In the genomic region with DNA sequence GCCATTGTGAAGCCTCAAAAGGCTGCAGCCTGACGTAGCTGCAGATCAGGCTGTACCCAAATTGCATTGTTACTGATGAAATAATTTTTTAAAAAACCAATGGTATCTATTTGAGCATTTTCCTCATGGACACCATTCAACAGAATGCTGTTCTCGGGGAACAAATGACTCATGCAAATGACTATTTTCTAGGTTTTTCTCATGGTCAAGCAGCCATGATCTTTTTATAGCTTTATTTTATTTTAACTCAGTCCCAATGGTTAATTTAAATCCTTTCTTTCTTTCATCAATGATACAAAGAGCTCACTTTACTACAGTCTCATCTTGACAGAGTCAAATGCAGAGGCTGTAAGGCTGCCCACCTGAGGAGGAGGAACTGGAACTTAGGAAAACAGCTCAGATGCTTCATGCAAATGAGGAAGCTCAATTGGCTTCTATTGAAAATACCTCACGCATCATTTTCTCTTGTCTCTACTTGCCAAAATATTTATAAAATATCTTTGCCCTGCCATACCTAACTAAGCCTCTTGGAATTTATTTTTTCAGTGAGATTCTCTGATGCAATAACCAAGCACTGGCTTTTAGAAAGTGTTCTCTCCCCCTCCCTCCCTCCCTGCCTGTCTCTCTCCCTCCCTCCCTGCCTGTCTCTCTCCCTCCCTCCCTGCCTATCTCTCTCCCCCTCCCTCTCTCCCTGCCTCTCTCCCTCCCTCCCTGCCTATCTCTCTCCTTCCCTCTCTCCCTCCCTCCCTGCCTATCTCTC, we compare ENCODE assay signal across 10 cellular contexts.
DNase-seq lines count a peak whose midpoint lies in the region; ATAC-seq, FAIRE-seq and TF ChIP-seq lines count a peak whose summit lies in the region.
"Had no signal": no experiment of that assay in that cellular context is flagged by ENCODE, and none has a peak within 500 bp of the region (broad histone marks: within the 10 kb centered on the region; RNA-seq: fewer than 3 reads in every experiment).

No MANE protein-coding gene starts in this region.

- no peak for TF ChIP-seq POLR2A in GM12878 (IDR thresholded peaks at IDR 0.05; ENCODE audit: low read depth, low read length)

- peaks cover 3% of the 10 kb centered on the region; the same call in 2 of the 3 replicates for H3K9me3 ChIP-seq in GM12878 (replicated peaks; ENCODE audit: control insufficient read depth, insufficient read depth, low read length)
- H3K9me3 ChIP-seq in osteoblast (ENCODE audit: low read depth, low read length) = no peaks in the 10 kb centered on the region
- H3K9me3 ChIP-seq in T-helper 17 cell (ENCODE audit: control insufficient read depth, low read length, poor library complexity, severe bottlenecking) = no peaks in the 10 kb centered on the region

- no peak overlapping the region for H3K27ac Mint-ChIP-seq in T-helper 17 cell

- no peak for FAIRE-seq in GM12878 (lab: Jason Lieb, UNC)

- intact Hi-C loops in GM12878 (cut with micrococcal nuclease; ENCODE audit: unreplicated experiment) = no loop called here

- peaks cover 62% of the 10 kb centered on the region for H3K27me3 Mint-ChIP-seq in T-helper 17 cell

- H3K4me1 Mint-ChIP-seq in T-helper 17 cell = no peaks in the 10 kb centered on the region

- no peaks in the 10 kb centered on the region for H3K36me3 ChIP-seq in GM12878 (ENCODE audit: control insufficient read depth in 2 of 2, insufficient read depth in 2 of 2, low read length in 1 of 2)
- no peaks in the 10 kb centered on the region for H3K36me3 ChIP-seq in osteoblast (ENCODE audit: insufficient read depth, low read length)

- peaks cover 3% of the 10 kb centered on the region for H3K36me3 Mint-ChIP-seq in T-helper 17 cell (ENCODE audit: low read depth)

- H3K4me1 ChIP-seq in GM12878 (ENCODE audit: control insufficient read depth, insufficient read depth, low read length) (peaks cover 34% of the 10 kb centered on the region), osteoblast (ENCODE audit: insufficient read depth, low read length) (peaks cover 17% of the 10 kb centered on the region)

- H4K20me1 ChIP-seq in GM12878 (ENCODE audit: control insufficient read depth, insufficient read depth) (no peaks in the 10 kb centered on the region), osteoblast (ENCODE audit: insufficient read depth, low read length) (peaks cover 5% of the 10 kb centered on the region)

- H3K4me2 ChIP-seq in GM12878 (ENCODE audit: control insufficient read depth, insufficient read depth) = peak overlapping the region; percentile 65
- peak overlapping the region; percentile 5 for H3K4me2 ChIP-seq in osteoblast (ENCODE audit: insufficient read depth, low read length)

- in situ Hi-C loops in GM12878 (cut with MboI) = no loop called here

- RAD21 ChIA-PET in GM12878 (lab: Charles Lee; ENCODE audit: unreplicated experiment) = interaction anchor here (0.9 kb wide), 1 partner anchor 13 kb away, joined by 3 read pairs; no protein-coding TSS in a partner anchor

- H2AFZ ChIP-seq in GM12878 (ENCODE audit: control insufficient read depth, low read depth, low read length) (no peak overlapping the region), osteoblast (ENCODE audit: low read length) (peak overlapping the region; percentile 44)

- H3K4me3 ChIP-seq in GM12878 = no peak overlapping the region
- no peak overlapping the region for H3K4me3 ChIP-seq in osteoblast (ENCODE audit: insufficient read depth, low read length)

- TF ChIP-seq EP300 in GM12878 (IDR thresholded peaks at IDR 0.05; ENCODE audit: borderline replicate concordance in 1 of 2, control insufficient read depth in 1 of 2, low read depth in 2 of 2, low read length in 2 of 2) = no peak

- SMC1A ChIA-PET in GM12878 (lab: Charles Lee; ENCODE audit: uncharacterized antibody, unreplicated experiment) = interaction anchor here (0.8 to 0.9 kb wide), 2 partner anchors 8 to 12 kb away, joined by 3 read pairs; no protein-coding TSS in a partner anchor

- BruUV-seq in GM12878 (replicated peaks; lab: Mats Ljungman, UMichigan) = no TSS peak

- H3K79me2 ChIP-seq in GM12878 (ENCODE audit: control insufficient read depth, insufficient read depth, low read length) (no peaks in the 10 kb centered on the region), osteoblast (ENCODE audit: insufficient read depth, low read length) (peaks cover 4% of the 10 kb centered on the region)

- DNase-seq in GM12878 (ENCODE audit: low read depth, low spot score) = no peak
- no peak for DNase-seq in osteoblast (ENCODE audit: insufficient read length, low spot score, missing footprints)
- no peak for DNase-seq in Kasumi-1 (lab: John Stamatoyannopoulos, UW)
- no peak for DNase-seq in GDM1 (lab: John Stamatoyannopoulos, UW)
- no peak for DNase-seq in T-helper 17 cell
- DNase-seq: activated CD4-positive, alpha-beta T cell treated with anti-CD3 and anti-CD28 coated beads, Interleukin-2, amount 50 U/mL, for 48 hours had no signal

- POLR2A ChIA-PET in GM12878 (lab: Charles Lee) = no interaction called here

- no peak for TF ChIP-seq CTCF in GM12878 (IDR thresholded peaks at IDR 0.05 in 2 of 3, conservative IDR thresholded peaks at IDR 0.05 in 1 of 3; ENCODE audit: control insufficient read depth in 2 of 3, extremely low read depth in 1 of 3, insufficient read depth in 1 of 3, low read depth in 3 of 3, low read length in 3 of 3)
- TF ChIP-seq CTCF in osteoblast (IDR thresholded peaks at IDR 0.05; ENCODE audit: extremely low read depth, low read depth, low read length) = no peak

- H3K27ac ChIP-seq in GM12878 (ENCODE audit: control insufficient read depth, insufficient read depth) (peak overlapping the region; percentile 38; the same call in 1 of the 2 replicates), osteoblast (ENCODE audit: low read depth, low read length) (peak overlapping the region; percentile 62)
- H3K27ac ChIP-seq: HL-60 had no signal

- no peak overlapping the region for H3K9ac ChIP-seq in GM12878 (ENCODE audit: control insufficient read depth, insufficient read depth, low read length)

- peak; percentile 44 for ATAC-seq in GM18873 (IDR thresholded peaks at IDR 0.05; ENCODE audit: low FRiP score, unreplicated experiment)
- peak; percentile 65 for ATAC-seq in HG02885 (IDR thresholded peaks at IDR 0.05; ENCODE audit: poor library complexity, unreplicated experiment)
- ATAC-seq in GM12878 = peak; percentile 63
- no peak for ATAC-seq in HG03139 (IDR thresholded peaks at IDR 0.05; ENCODE audit: unreplicated experiment)
- no peak for ATAC-seq in T-helper 17 cell

- no peak overlapping the region for H3K4me3 Mint-ChIP-seq in T-helper 17 cell

- H3K27me3 ChIP-seq in GM12878 (replicated peaks in 1 of 2; ENCODE audit: control insufficient read depth in 2 of 2, insufficient read depth in 2 of 2, low read length in 1 of 2) (no peaks in the 10 kb centered on the region), osteoblast (ENCODE audit: insufficient read depth, low read length) (no peaks in the 10 kb centered on the region)

- CTCF ChIA-PET in GM12878 (lab: Yijun Ruan, JAX) = interaction anchor here (0.7 kb wide), 1 partner anchor 8 kb away, joined by 3 read pairs; no protein-coding TSS in a partner anchor

- TF ChIP-seq RAD21 in GM12878 (IDR thresholded peaks at IDR 0.05; ENCODE audit: insufficient read depth, low read depth, low read length) = no peak

- WGBS in GM12878 (ENCODE audit: insufficient coverage, insufficient replicate concordance, low lambda C conversion rate, missing lambda C conversion rate) = 32% methylated on average over 3 of the region's 3 CpGs

TF ChIP-seq in GM12878, 131 proteins besides CTCF, POLR2A, EP300 and RAD21:
- TF ChIP-seq, protein P1, sequence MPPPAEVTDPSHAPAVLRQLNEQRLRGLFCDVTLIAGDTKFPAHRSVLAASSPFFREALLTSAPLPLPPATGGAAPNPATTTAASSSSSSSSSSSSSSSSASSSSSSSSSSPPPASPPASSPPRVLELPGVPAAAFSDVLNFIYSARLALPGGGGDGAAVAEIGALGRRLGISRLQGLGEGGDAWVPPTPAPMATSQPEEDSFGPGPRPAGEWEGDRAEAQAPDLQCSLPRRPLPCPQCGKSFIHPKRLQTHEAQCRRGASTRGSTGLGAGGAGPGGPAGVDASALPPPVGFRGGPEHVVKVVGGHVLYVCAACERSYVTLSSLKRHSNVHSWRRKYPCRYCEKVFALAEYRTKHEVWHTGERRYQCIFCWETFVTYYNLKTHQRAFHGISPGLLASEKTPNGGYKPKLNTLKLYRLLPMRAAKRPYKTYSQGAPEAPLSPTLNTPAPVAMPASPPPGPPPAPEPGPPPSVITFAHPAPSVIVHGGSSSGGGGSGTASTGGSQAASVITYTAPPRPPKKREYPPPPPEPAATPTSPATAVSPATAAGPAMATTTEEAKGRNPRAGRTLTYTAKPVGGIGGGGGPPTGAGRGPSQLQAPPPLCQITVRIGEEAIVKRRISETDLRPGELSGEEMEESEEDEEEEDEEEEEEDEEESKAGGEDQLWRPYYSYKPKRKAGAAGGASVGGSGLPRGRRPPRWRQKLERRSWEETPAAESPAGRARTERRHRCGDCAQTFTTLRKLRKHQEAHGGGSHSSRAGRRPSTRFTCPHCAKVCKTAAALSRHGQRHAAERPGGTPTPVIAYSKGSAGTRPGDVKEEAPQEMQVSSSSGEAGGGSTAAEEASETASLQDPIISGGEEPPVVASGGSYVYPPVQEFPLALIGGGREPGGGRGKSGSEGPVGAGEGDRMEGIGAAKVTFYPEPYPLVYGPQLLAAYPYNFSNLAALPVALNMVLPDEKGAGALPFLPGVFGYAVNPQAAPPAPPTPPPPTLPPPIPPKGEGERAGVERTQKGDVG (CRISPR knock-in tag; IDR thresholded peaks at IDR 0.05) = no peak
- peak; percentile 76; the same call in 1 of the 2 replicates for TF ChIP-seq SPI1 (IDR thresholded peaks at IDR 0.05; ENCODE audit: borderline replicate concordance, insufficient read depth, low read depth, low read length)
- peak; percentile 43; the same call in 1 of the 3 replicates for TF ChIP-seq POU2F2 (IDR thresholded peaks at IDR 0.05; ENCODE audit: borderline replicate concordance, low read depth, low read length)
- TF ChIP-seq RBBP5 (conservative IDR thresholded peaks at IDR 0.05) = no peak

Comparison
In these comparisons a context has a peak if more than half of its experiments do, and no peak if none do; other contexts are left out.
1. ATAC-seq: peak in GM18873 (single experiment), HG02885 (single experiment) and GM12878 (single experiment); none in HG03139 (single experiment) and T-helper 17 cell (single experiment).